Comparison of ENCODE assay signal across 1 cellular context in genomic region chr15:73683257-73683623, GRCh38.
A peak's percentile ranks its signal among the peaks of the same experiment; 100 is the strongest.
TF ChIP-seq lines count a peak whose summit lies in the region.

No MANE protein-coding gene starts in this region.

TF ChIP-seq in HepG2, 621 proteins besides CTCF, POLR2A, EP300 and RAD21 (continued from another document):
- peak; percentile 95 for TF ChIP-seq ZNF629 (CRISPR knock-in tag; conservative IDR thresholded peaks at IDR 0.05)
TF ChIP-seq in HepG2: peak in this region for 3.
